19 cellular contexts compared by ENCODE assay signal in genomic region chr2:1705557-1706076, GRCh38.
"Had no signal": no experiment of that assay in that cellular context is flagged by ENCODE, and none has a peak within 500 bp of the region (broad histone marks: within the 10 kb centered on the region; RNA-seq: fewer than 3 reads in every experiment).

No MANE protein-coding gene starts in this region.

- H3K27ac ChIP-seq: body of pancreas, coronary artery, neural progenitor cell, tibial nerve had no signal

- H3K4me3 ChIP-seq: body of pancreas, coronary artery, neural progenitor cell, tibial nerve had no signal

- H3K36me3 ChIP-seq: neural progenitor cell had no signal

- DNase-seq: activated B cell treated with CpG ODN at 0.5 μM for 24 hours; activated CD4-positive, alpha-beta T cell treated with anti-CD3 and anti-CD28 coated beads for 48 hours; activated CD8-positive, alpha-beta T cell treated with anti-CD3 and anti-CD28 coated beads for 36 hours; activated gamma-delta T cell; activated T-cell treated with anti-CD3 and anti-CD28 coated beads, Interleukin-2, amount 50 U/mL, for 4 hours; amniotic stem cell; body of pancreas; effector CD4-positive, alpha-beta T cell; stimulated activated CD4-positive, alpha-beta T cell treated with anti-CD3 and anti-CD28 coated beads, Interleukin-12 subunit alpha, Interleukin-12 subunit beta, amount 100 ng/mL, for 4 hours; stimulated activated CD4-positive, alpha-beta T cell treated with anti-CD3 and anti-CD28 coated beads, Interleukin-2, amount 100 ng/mL, for 24 hours; substantia nigra; SW 1271 had no signal

- H3K27ac Mint-ChIP-seq: activated B cell treated with CpG ODN at 0.5 μM for 24 hours; activated CD8-positive, alpha-beta T cell treated with anti-CD3 and anti-CD28 coated beads for 36 hours; activated naive CD8-positive, alpha-beta T cell; neural progenitor cell; stimulated activated effector memory CD8-positive, alpha-beta T cell treated with anti-CD3 and anti-CD28 coated beads, Interleukin-12 subunit alpha, Interleukin-12 subunit beta, amount 100 ng/mL, for 72 hours had no signal

- H3K9ac ChIP-seq: neural progenitor cell had no signal

- H3K36me3 Mint-ChIP-seq: activated naive CD8-positive, alpha-beta T cell; stimulated activated effector memory CD8-positive, alpha-beta T cell treated with anti-CD3 and anti-CD28 coated beads, Interleukin-12 subunit alpha, Interleukin-12 subunit beta, amount 100 ng/mL, for 72 hours had no signal

- H3K4me3 Mint-ChIP-seq: activated B cell treated with CpG ODN at 0.5 μM for 24 hours; activated CD8-positive, alpha-beta T cell treated with anti-CD3 and anti-CD28 coated beads for 36 hours; activated naive CD8-positive, alpha-beta T cell; activated T-cell treated with anti-CD3 and anti-CD28 coated beads, Interleukin-2, amount 50 U/mL, for 4 hours; central memory CD8-positive, alpha-beta T cell; neural progenitor cell; stimulated activated effector memory CD8-positive, alpha-beta T cell treated with anti-CD3 and anti-CD28 coated beads, Interleukin-12 subunit alpha, Interleukin-12 subunit beta, amount 100 ng/mL, for 72 hours had no signal

- ATAC-seq: activated CD8-positive, alpha-beta T cell treated with anti-CD3 and anti-CD28 coated beads for 36 hours; activated T-cell treated with anti-CD3 and anti-CD28 coated beads, Interleukin-2, amount 50 U/mL, for 4 hours; body of pancreas had no signal

- H3K9me3 ChIP-seq: body of pancreas, tibial nerve had no signal

- H3K9me3 Mint-ChIP-seq: activated B cell treated with CpG ODN at 0.5 μM for 24 hours; activated CD8-positive, alpha-beta T cell treated with anti-CD3 and anti-CD28 coated beads for 36 hours; activated T-cell treated with anti-CD3 and anti-CD28 coated beads, Interleukin-2, amount 50 U/mL, for 4 hours; central memory CD8-positive, alpha-beta T cell; neural progenitor cell; stimulated activated effector memory CD8-positive, alpha-beta T cell treated with anti-CD3 and anti-CD28 coated beads, Interleukin-12 subunit alpha, Interleukin-12 subunit beta, amount 100 ng/mL, for 72 hours had no signal

- H3K4me1 ChIP-seq: body of pancreas had no signal

- H3K27me3 ChIP-seq: body of pancreas, foreskin keratinocyte, tibial nerve had no signal

- H3K4me1 Mint-ChIP-seq: central memory CD8-positive, alpha-beta T cell; stimulated activated effector memory CD8-positive, alpha-beta T cell treated with anti-CD3 and anti-CD28 coated beads, Interleukin-12 subunit alpha, Interleukin-12 subunit beta, amount 100 ng/mL, for 72 hours had no signal

- H3K27me3 Mint-ChIP-seq: activated B cell treated with CpG ODN at 0.5 μM for 24 hours; central memory CD8-positive, alpha-beta T cell had no signal
